Comparison of ENCODE assay signal across 9 cellular contexts in the genomic region with DNA sequence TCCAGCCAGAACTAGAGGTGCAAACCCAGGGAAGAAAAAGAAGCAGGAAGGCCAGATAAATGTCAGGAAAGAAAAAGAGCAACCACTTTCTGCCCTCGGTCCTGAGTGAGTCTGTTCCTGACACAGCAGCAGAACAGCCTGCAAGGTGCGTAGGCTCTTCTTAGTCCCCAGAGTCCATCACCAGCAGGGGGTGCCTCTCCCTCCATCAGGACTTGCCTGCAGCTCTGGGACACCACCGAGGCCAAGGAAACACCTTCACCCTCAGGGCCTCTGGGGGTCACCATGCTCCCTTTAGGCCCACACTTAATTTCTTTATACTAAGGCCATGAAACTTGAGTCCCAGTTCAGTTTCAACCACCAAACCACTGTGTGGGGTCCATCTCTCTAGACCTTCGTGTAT. TPM values are rescaled to one million over a fixed set of nuclear protein-coding genes. Genes with fewer than 3 reads are reported as not detected.
DNase-seq lines count a peak whose midpoint lies in the region; ATAC-seq and TF ChIP-seq lines count a peak whose summit lies in the region.
"Had no signal": no experiment of that assay in that cellular context is flagged by ENCODE, and none has a peak within 500 bp of the region (broad histone marks: within the 10 kb centered on the region; RNA-seq: fewer than 3 reads in every experiment).

No MANE protein-coding gene starts in this region.

- no peak overlapping the region for H3K4me3 Mint-ChIP-seq in GM23338

- no peaks in the 10 kb centered on the region for H3F3A ChIP-seq in GM23338 (replicated peaks; ENCODE audit: low read depth)

- H3K9me3 Mint-ChIP-seq in GM23338, result no peaks in the 10 kb centered on the region

- peaks cover 7% of the 10 kb centered on the region; the same call in 1 of the 2 replicates for H3K27me3 ChIP-seq in GM23338 (ENCODE audit: insufficient read depth)

- no peaks in the 10 kb centered on the region for H3K36me3 Mint-ChIP-seq in GM23338 (ENCODE audit: low read depth)

- H3K4me3 ChIP-seq in GM23338, result no peak overlapping the region

- no peaks in the 10 kb centered on the region for H3K9me2 ChIP-seq in GM23338 (ENCODE audit: insufficient read depth)

- no peaks in the 10 kb centered on the region for H3K36me3 ChIP-seq in GM23338 (ENCODE audit: insufficient read depth)

- peaks cover 10% of the 10 kb centered on the region for H3K27me3 Mint-ChIP-seq in GM23338 (ENCODE audit: insufficient read depth, low read depth, poor library complexity)

- H3K79me2 ChIP-seq in GM23338 (replicated peaks; ENCODE audit: insufficient read depth), result no peaks in the 10 kb centered on the region

- no peak overlapping the region for H3K4me2 ChIP-seq in GM23338

- H3K4me1 ChIP-seq in GM23338 (ENCODE audit: insufficient read depth), result peaks cover 21% of the 10 kb centered on the region

- H2AFZ ChIP-seq in GM23338, result no peak overlapping the region

- peak; percentile 7 for DNase-seq in NCI-H1092 treated with DMSO at 0.1 percent for 48 hours (lab: John Stamatoyannopoulos, UW)
- no peak for DNase-seq in NCI-H1092 (lab: John Stamatoyannopoulos, UW)
- DNase-seq in GM23338 (ENCODE audit: low spot score), result peak; percentile 91
- peak; percentile 22 to 38 for DNase-seq in activated CD4-positive, alpha-beta T cell treated with anti-CD3 and anti-CD28 coated beads, Interleukin-2, amount 50 U/mL, for 48 hours
- DNase-seq in medulla oblongata (ENCODE audit: extremely low spot score), result peak; percentile 48
- no peak for DNase-seq in UCSD-AML1 (lab: John Stamatoyannopoulos, UW; ENCODE audit: unreplicated experiment)
- DNase-seq in cerebellar cortex (ENCODE audit: low spot score), result no peak

- no peak overlapping the region for H3K27ac ChIP-seq in GM23338 (ENCODE audit: low read depth)
- H3K27ac ChIP-seq: RWPE1 had no signal

- H3K4me1 Mint-ChIP-seq in GM23338, result peaks cover 30% of the 10 kb centered on the region

- no peak overlapping the region for H3K27ac Mint-ChIP-seq in GM23338

- ATAC-seq in GM23338 (peak; percentile 67), GM19397 (IDR thresholded peaks at IDR 0.05; ENCODE audit: unreplicated experiment) (no peak)

- H4K20me1 ChIP-seq in GM23338 (replicated peaks; ENCODE audit: insufficient read depth), result peaks cover 9% of the 10 kb centered on the region

- TF ChIP-seq CTCF in GM23338 (conservative IDR thresholded peaks at IDR 0.05; ENCODE audit: low read depth in 2 of 2), result peak; percentile 70 to 95

TF ChIP-seq in GM23338, 12 proteins besides CTCF, POLR2A, EP300 and RAD21:
- TF ChIP-seq NANOG (IDR thresholded peaks at IDR 0.05; ENCODE audit: borderline replicate concordance) (no peak), EZH2phosphoT487 (IDR thresholded peaks at IDR 0.05; ENCODE audit: unreplicated experiment) (no peak), ZNF114 (CRISPR knock-in tag; IDR thresholded peaks at IDR 0.05) (no peak), EZH2 (IDR thresholded peaks at IDR 0.05; ENCODE audit: low read depth, unreplicated experiment) (no peak), ZNF331 (CRISPR knock-in tag; IDR thresholded peaks at IDR 0.05; ENCODE audit: low read depth) (no peak), JUNB (IDR thresholded peaks at IDR 0.05; ENCODE audit: unreplicated experiment) (no peak), CREB1 (CRISPR knock-in tag; IDR thresholded peaks at IDR 0.05; ENCODE audit: low read depth) (no peak)
- TF ChIP-seq, protein P1, sequence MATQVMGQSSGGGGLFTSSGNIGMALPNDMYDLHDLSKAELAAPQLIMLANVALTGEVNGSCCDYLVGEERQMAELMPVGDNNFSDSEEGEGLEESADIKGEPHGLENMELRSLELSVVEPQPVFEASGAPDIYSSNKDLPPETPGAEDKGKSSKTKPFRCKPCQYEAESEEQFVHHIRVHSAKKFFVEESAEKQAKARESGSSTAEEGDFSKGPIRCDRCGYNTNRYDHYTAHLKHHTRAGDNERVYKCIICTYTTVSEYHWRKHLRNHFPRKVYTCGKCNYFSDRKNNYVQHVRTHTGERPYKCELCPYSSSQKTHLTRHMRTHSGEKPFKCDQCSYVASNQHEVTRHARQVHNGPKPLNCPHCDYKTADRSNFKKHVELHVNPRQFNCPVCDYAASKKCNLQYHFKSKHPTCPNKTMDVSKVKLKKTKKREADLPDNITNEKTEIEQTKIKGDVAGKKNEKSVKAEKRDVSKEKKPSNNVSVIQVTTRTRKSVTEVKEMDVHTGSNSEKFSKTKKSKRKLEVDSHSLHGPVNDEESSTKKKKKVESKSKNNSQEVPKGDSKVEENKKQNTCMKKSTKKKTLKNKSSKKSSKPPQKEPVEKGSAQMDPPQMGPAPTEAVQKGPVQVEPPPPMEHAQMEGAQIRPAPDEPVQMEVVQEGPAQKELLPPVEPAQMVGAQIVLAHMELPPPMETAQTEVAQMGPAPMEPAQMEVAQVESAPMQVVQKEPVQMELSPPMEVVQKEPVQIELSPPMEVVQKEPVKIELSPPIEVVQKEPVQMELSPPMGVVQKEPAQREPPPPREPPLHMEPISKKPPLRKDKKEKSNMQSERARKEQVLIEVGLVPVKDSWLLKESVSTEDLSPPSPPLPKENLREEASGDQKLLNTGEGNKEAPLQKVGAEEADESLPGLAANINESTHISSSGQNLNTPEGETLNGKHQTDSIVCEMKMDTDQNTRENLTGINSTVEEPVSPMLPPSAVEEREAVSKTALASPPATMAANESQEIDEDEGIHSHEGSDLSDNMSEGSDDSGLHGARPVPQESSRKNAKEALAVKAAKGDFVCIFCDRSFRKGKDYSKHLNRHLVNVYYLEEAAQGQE (IDR thresholded peaks at IDR 0.05; ENCODE audit: unreplicated experiment), result no peak
- TF ChIP-seq, protein P2, sequence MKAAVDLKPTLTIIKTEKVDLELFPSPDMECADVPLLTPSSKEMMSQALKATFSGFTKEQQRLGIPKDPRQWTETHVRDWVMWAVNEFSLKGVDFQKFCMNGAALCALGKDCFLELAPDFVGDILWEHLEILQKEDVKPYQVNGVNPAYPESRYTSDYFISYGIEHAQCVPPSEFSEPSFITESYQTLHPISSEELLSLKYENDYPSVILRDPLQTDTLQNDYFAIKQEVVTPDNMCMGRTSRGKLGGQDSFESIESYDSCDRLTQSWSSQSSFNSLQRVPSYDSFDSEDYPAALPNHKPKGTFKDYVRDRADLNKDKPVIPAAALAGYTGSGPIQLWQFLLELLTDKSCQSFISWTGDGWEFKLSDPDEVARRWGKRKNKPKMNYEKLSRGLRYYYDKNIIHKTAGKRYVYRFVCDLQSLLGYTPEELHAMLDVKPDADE (IDR thresholded peaks at IDR 0.05), result no peak

RNA-seq across cellular contexts. Expression of gene NFASC, which starts 43.7 kb away (rescaled TPM):
- 7.6 and 11.7 TPM in 2 replicates for total RNA-seq in GM23338 (2014; rRNA removed; shearing (Covaris generic))
- polyA plus RNA-seq in GM23338 (2016; fragmentation: Nextera tagmentation; extraction: Ambion mirVana), result 3.0 and 3.9 TPM in 2 replicates

Comparison
In these comparisons a context has a peak if more than half of its experiments do, and no peak if none do; other contexts are left out.
1. DNase-seq: peak in NCI-H1092 treated with DMSO at 0.1 percent for 48 hours (single experiment), GM23338 (single experiment), activated CD4-positive, alpha-beta T cell treated with anti-CD3 and anti-CD28 coated beads, Interleukin-2, amount 50 U/mL, for 48 hours (2 of 2) and medulla oblongata (single experiment); none in NCI-H1092 (single experiment), UCSD-AML1 (single experiment) and cerebellar cortex (single experiment).